Comparison of ENCODE assay signal across 8 cellular contexts in genomic region chr5:53479045-53479655, GRCh38. TPM values are rescaled to one million over a fixed set of nuclear protein-coding genes. Genes with fewer than 3 reads are reported as not detected.
DNase-seq lines count a peak whose midpoint lies in the region; ATAC-seq and TF ChIP-seq lines count a peak whose summit lies in the region.

No MANE protein-coding gene starts in this region.

- H2AFZ ChIP-seq in Loucy (ENCODE audit: low read length) = peak overlapping the region; percentile 68
- no peak overlapping the region for H2AFZ ChIP-seq in neural cell (ENCODE audit: low read depth, low read length)

- TF ChIP-seq RAD21 in neural cell (conservative IDR thresholded peaks at IDR 0.05) = no peak

- no peaks in the 10 kb centered on the region for H3K9me3 ChIP-seq in CD8-positive, alpha-beta memory T cell (ENCODE audit: low read length)
- H3K9me3 ChIP-seq in Loucy (ENCODE audit: insufficient read depth, low read depth, low read length) (no peaks in the 10 kb centered on the region), duodenal mucosa (ENCODE audit: control insufficient read depth in 1 of 2, low read length in 2 of 2) (no peaks in the 10 kb centered on the region), neural cell (ENCODE audit: low read length) (no peaks in the 10 kb centered on the region)

- POLR2A ChIA-PET in CD8-positive, alpha-beta memory T cell (lab: Charles Lee) = no interaction called here

- intact Hi-C loops in left colon (cut with DNase I, micrococcal nuclease) = no loop called here

- no peak for DNase-seq in CD8-positive, alpha-beta memory T cell
- no peak for DNase-seq in stimulated activated CD4-positive, alpha-beta T cell treated with anti-CD3 and anti-CD28 coated beads, Interleukin-1b, Interleukin-23, amount 100 ng/mL, for 48 hours
- DNase-seq in KBM-7 (no peak), left colon (no peak), foreskin melanocyte (no peak)

- H3K79me2 ChIP-seq in Loucy (ENCODE audit: insufficient read depth, low read length) = no peaks in the 10 kb centered on the region
- no peaks in the 10 kb centered on the region for H3K79me2 ChIP-seq in neural cell (replicated peaks; ENCODE audit: insufficient read depth, low read length)

- H3K4me3 Mint-ChIP-seq in CD8-positive, alpha-beta memory T cell = peak overlapping the region; percentile 79 to 93 (median 89)

- H3K4me1 Mint-ChIP-seq in CD8-positive, alpha-beta memory T cell = peaks cover 36 to 52% (median 49%) of the 10 kb centered on the region in 3 donors

- H3K27ac ChIP-seq in CD8-positive, alpha-beta memory T cell (ENCODE audit: low read depth, low read length) = no peak overlapping the region
- H3K27ac ChIP-seq in duodenal mucosa (ENCODE audit: low read depth, low read length) (no peak overlapping the region), neural cell (ENCODE audit: low read length) (no peak overlapping the region)

- peaks cover 0 to 2% (median 0%) of the 10 kb centered on the region in 3 donors for H3K36me3 Mint-ChIP-seq in CD8-positive, alpha-beta memory T cell

- no peaks in the 10 kb centered on the region for H3K36me3 ChIP-seq in CD8-positive, alpha-beta memory T cell (ENCODE audit: insufficient read depth, low read length)
- H3K36me3 ChIP-seq in Loucy (ENCODE audit: insufficient read depth, low read length) = no peaks in the 10 kb centered on the region
- no peaks in the 10 kb centered on the region for H3K36me3 ChIP-seq in duodenal mucosa (ENCODE audit: control insufficient read depth in 1 of 2, insufficient read depth in 2 of 2, low read length in 2 of 2)
- H3K36me3 ChIP-seq in neural cell (ENCODE audit: insufficient read depth, low read length) = no peaks in the 10 kb centered on the region

- no peaks in the 10 kb centered on the region for H3K9me2 ChIP-seq in Loucy (replicated peaks; ENCODE audit: low read depth, low read length)
- H3K9me2 ChIP-seq in neural cell (ENCODE audit: insufficient read depth, low read length) = no peaks in the 10 kb centered on the region

- ATAC-seq in left colon = no peak

- H3K27ac Mint-ChIP-seq in CD8-positive, alpha-beta memory T cell = peak overlapping the region in 5 of 8 donors; percentile 2 to 77 (median 3)

- CTCF ChIA-PET in CD8-positive, alpha-beta memory T cell (lab: Charles Lee) = no interaction called here

- TF ChIP-seq CTCF in Loucy (conservative IDR thresholded peaks at IDR 0.05; ENCODE audit: low read length) (no peak), neural cell (IDR thresholded peaks at IDR 0.05; ENCODE audit: poor library complexity, severe bottlenecking) (no peak)

- H3K4me2 ChIP-seq in Loucy (ENCODE audit: low read depth, low read length, poor library complexity, severe bottlenecking) = peak overlapping the region; percentile 64
- peak overlapping the region; percentile 71 for H3K4me2 ChIP-seq in neural cell (ENCODE audit: low read length)

- no peaks in the 10 kb centered on the region for H3K9me3 Mint-ChIP-seq in CD8-positive, alpha-beta memory T cell

- TF ChIP-seq EP300 in neural cell (conservative IDR thresholded peaks at IDR 0.05; ENCODE audit: poor library complexity, severe bottlenecking) = no peak

- H3K27me3 Mint-ChIP-seq in CD8-positive, alpha-beta memory T cell = peaks cover 21 to 68% of the 10 kb centered on the region in 2 donors

- H3F3A ChIP-seq in Loucy (ENCODE audit: low read depth) = no peaks in the 10 kb centered on the region
- no peaks in the 10 kb centered on the region for H3F3A ChIP-seq in neural cell (ENCODE audit: insufficient read depth, low read length, poor library complexity, severe bottlenecking)

- peak overlapping the region; percentile 71 for H3K4me3 ChIP-seq in CD8-positive, alpha-beta memory T cell (ENCODE audit: low read length)
- H3K4me3 ChIP-seq in Loucy (ENCODE audit: low read length, poor library complexity, severe bottlenecking) = peak overlapping the region; percentile 68
- peak overlapping the region; percentile 66 to 72 for H3K4me3 ChIP-seq in duodenal mucosa (ENCODE audit: low read depth in 1 of 2, low read length in 2 of 2)
- H3K4me3 ChIP-seq in neural cell (ENCODE audit: low read length) = peak overlapping the region; percentile 77

- H4K20me1 ChIP-seq in Loucy (ENCODE audit: insufficient read depth, low read length, poor library complexity, severe bottlenecking) (no peaks in the 10 kb centered on the region), neural cell (ENCODE audit: insufficient read depth) (no peaks in the 10 kb centered on the region)

- in situ Hi-C loops in KBM-7 (cut with MboI; ENCODE audit: low pct_unique_long_range_greater_than_20kb, low sequenced_read_pairs) = loop anchor here (25.0 kb wide), 1 partner anchor 733 kb away; no protein-coding TSS in a partner anchor

- H3K9ac ChIP-seq in Loucy (ENCODE audit: low read depth, low read length, poor library complexity, severe bottlenecking) = no peak overlapping the region
- H3K9ac ChIP-seq in duodenal mucosa (ENCODE audit: low read depth in 1 of 2, low read length in 2 of 2) = no peak overlapping the region
- no peak overlapping the region for H3K9ac ChIP-seq in neural cell (ENCODE audit: low read length)

- H3K27me3 ChIP-seq in CD8-positive, alpha-beta memory T cell (ENCODE audit: insufficient read depth, low read length, poor library complexity, severe bottlenecking) = peaks cover 29% of the 10 kb centered on the region
- H3K27me3 ChIP-seq in Loucy (ENCODE audit: insufficient read depth, low read length, poor library complexity, severe bottlenecking) (no peaks in the 10 kb centered on the region), duodenal mucosa (ENCODE audit: control insufficient read depth in 1 of 2, insufficient read depth in 2 of 2, low read length in 2 of 2) (peaks cover 28 to 43% of the 10 kb centered on the region in 2 donors), neural cell (ENCODE audit: insufficient read depth, low read depth, low read length) (peaks cover 60% of the 10 kb centered on the region)

- H3K4me1 ChIP-seq in CD8-positive, alpha-beta memory T cell (ENCODE audit: insufficient read depth, low read length) = peaks cover 22% of the 10 kb centered on the region
- H3K4me1 ChIP-seq in Loucy (ENCODE audit: insufficient read depth, low read length, poor library complexity, severe bottlenecking) (peaks cover 10% of the 10 kb centered on the region), duodenal mucosa (ENCODE audit: control insufficient read depth in 1 of 2, insufficient read depth in 2 of 2, low read length in 2 of 2) (peaks cover 20 to 27% of the 10 kb centered on the region in 2 donors)

TF ChIP-seq in neural cell, 6 proteins besides CTCF, POLR2A, EP300 and RAD21:
- no peak for TF ChIP-seq TAF1 (IDR thresholded peaks at IDR 0.05; ENCODE audit: low read depth)
- no peak for TF ChIP-seq SMC3 (conservative IDR thresholded peaks at IDR 0.05; ENCODE audit: poor library complexity)
- TF ChIP-seq REST (IDR thresholded peaks at IDR 0.05; ENCODE audit: borderline replicate concordance) = no peak
- no peak for TF ChIP-seq POLR2AphosphoS5 (IDR thresholded peaks at IDR 0.05)
- no peak for TF ChIP-seq MXI1 (conservative IDR thresholded peaks at IDR 0.05; ENCODE audit: poor library complexity, severe bottlenecking)
- no peak for TF ChIP-seq EZH2 (IDR thresholded peaks at IDR 0.05; ENCODE audit: borderline replicate concordance, insufficient read depth, low read length, poor library complexity, severe bottlenecking)

RNA-seq across cellular contexts. Expression of gene FST, which starts 1.3 kb away (rescaled TPM):
- under 1 TPM in 1 of 2 experiments, not detected in 1; 0.13 TPM for total RNA-seq in CD8-positive, alpha-beta memory T cell
- polyA plus RNA-seq in CD8-positive, alpha-beta memory T cell = not detected
- 1.1 and 1.3 TPM in 2 replicates for polyA plus RNA-seq in neural cell
- polyA minus RNA-seq in neural cell = 0.46 and 0.49 TPM in 2 replicates
- 1 to 10 TPM; 1.3 to 4.2 TPM for total RNA-seq in left colon
